ENCODE assay signal across 8 cellular contexts in genomic region chr14:21894003-21894897, GRCh38.
DNase-seq lines count a peak whose midpoint lies in the region; ATAC-seq and TF ChIP-seq lines count a peak whose summit lies in the region.

No MANE protein-coding gene starts in this region.

- peak overlapping the region; percentile 68 for H2AFZ ChIP-seq in neural progenitor cell (replicated peaks)

- DNase-seq in GM12865 (ENCODE audit: low read depth) = peak; percentile 9
- peak; percentile 56 for DNase-seq in SK-MEL-5 (ENCODE audit: low read depth, low spot score)
- DNase-seq in activated naive CD8-positive, alpha-beta T cell treated with anti-CD3 and anti-CD28 coated beads, Interleukin-2, amount 10 ng/mL, durations not matched to agents 7 days and 5 days = peak; percentile 54
- DNase-seq in neural progenitor cell (ENCODE audit: low spot score) = peak; percentile 52
- no peak for DNase-seq in DMS79 (lab: John Stamatoyannopoulos, UW)
- DNase-seq in NK-92 (lab: John Stamatoyannopoulos, UW; ENCODE audit: unreplicated experiment) = no peak
- no peak for DNase-seq in NCI-H1092 treated with DMSO at 0.1 percent for 48 hours (lab: John Stamatoyannopoulos, UW)

- no peaks in the 10 kb centered on the region for H3K9me3 Mint-ChIP-seq in activated naive CD8-positive, alpha-beta T cell treated with anti-CD3 and anti-CD28 coated beads, Interleukin-2, amount 10 ng/mL, durations not matched to agents 7 days and 5 days
- no peaks in the 10 kb centered on the region for H3K9me3 Mint-ChIP-seq in neural progenitor cell

- H3K9ac ChIP-seq in neural progenitor cell = no peak overlapping the region

- peak overlapping the region; percentile 93 for H3K27ac Mint-ChIP-seq in activated naive CD8-positive, alpha-beta T cell treated with anti-CD3 and anti-CD28 coated beads, Interleukin-2, amount 10 ng/mL, durations not matched to agents 7 days and 5 days
- no peak overlapping the region for H3K27ac Mint-ChIP-seq in neural progenitor cell

- H3K4me1 Mint-ChIP-seq in activated naive CD8-positive, alpha-beta T cell treated with anti-CD3 and anti-CD28 coated beads, Interleukin-2, amount 10 ng/mL, durations not matched to agents 7 days and 5 days = peaks cover 9% of the 10 kb centered on the region
- H3K4me1 Mint-ChIP-seq in neural progenitor cell = no peaks in the 10 kb centered on the region

- in situ Hi-C loops in SK-MEL-5 (cut with HindIII; ENCODE audit: low pct_unique_long_range_greater_than_20kb, low sequenced_read_pairs) = no loop called here

- POLR2A ChIA-PET in activated naive CD8-positive, alpha-beta T cell treated with anti-CD3 and anti-CD28 coated beads, Interleukin-2, amount 10 ng/mL, durations not matched to agents 7 days and 5 days (lab: Charles Lee) = interaction anchor here (0.7 kb wide), 1 partner anchor 29 kb away, joined by 3 read pairs; no protein-coding TSS in a partner anchor

- no peaks in the 10 kb centered on the region for H3K9me3 ChIP-seq in neural progenitor cell (ENCODE audit: low read depth)

- H3K27ac ChIP-seq in neural progenitor cell = no peak overlapping the region

- H3K4me3 Mint-ChIP-seq in activated naive CD8-positive, alpha-beta T cell treated with anti-CD3 and anti-CD28 coated beads, Interleukin-2, amount 10 ng/mL, durations not matched to agents 7 days and 5 days = peak overlapping the region; percentile 82
- H3K4me3 Mint-ChIP-seq in neural progenitor cell = no peak overlapping the region

- no peaks in the 10 kb centered on the region for H3K36me3 ChIP-seq in neural progenitor cell

- H3K4me2 ChIP-seq in neural progenitor cell = no peak overlapping the region

- no peaks in the 10 kb centered on the region for H4K20me1 ChIP-seq in neural progenitor cell (ENCODE audit: low read depth)

- peak; percentile 36 for TF ChIP-seq CTCF in GM12865 (IDR thresholded peaks at IDR 0.05; ENCODE audit: insufficient read depth, low read depth, low read length, missing control alignments)
- peak; percentile 70 for TF ChIP-seq CTCF in neural progenitor cell (IDR thresholded peaks at IDR 0.05)

- no peaks in the 10 kb centered on the region for H3F3A ChIP-seq in neural progenitor cell (ENCODE audit: low read depth)

- H3K79me2 ChIP-seq in neural progenitor cell (ENCODE audit: low read depth) = no peaks in the 10 kb centered on the region

- no peaks in the 10 kb centered on the region for H3K27me3 ChIP-seq in neural progenitor cell

- no peaks in the 10 kb centered on the region for H3K27me3 Mint-ChIP-seq in activated naive CD8-positive, alpha-beta T cell treated with anti-CD3 and anti-CD28 coated beads, Interleukin-2, amount 10 ng/mL, durations not matched to agents 7 days and 5 days
- no peaks in the 10 kb centered on the region for H3K27me3 Mint-ChIP-seq in neural progenitor cell (ENCODE audit: insufficient read depth, low read depth)

- peak; percentile 88 for ATAC-seq in activated naive CD8-positive, alpha-beta T cell treated with anti-CD3 and anti-CD28 coated beads, Interleukin-2, amount 10 ng/mL, durations not matched to agents 7 days and 5 days (ENCODE audit: low read depth)
- ATAC-seq in GM19324 (IDR thresholded peaks at IDR 0.05; ENCODE audit: low FRiP score, unreplicated experiment) = no peak

- H3K4me3 ChIP-seq in GM12865 (ENCODE audit: low read depth, low read length) (no peak overlapping the region), neural progenitor cell (no peak overlapping the region)

- peaks cover 2% of the 10 kb centered on the region for H3K36me3 Mint-ChIP-seq in activated naive CD8-positive, alpha-beta T cell treated with anti-CD3 and anti-CD28 coated beads, Interleukin-2, amount 10 ng/mL, durations not matched to agents 7 days and 5 days
- no peaks in the 10 kb centered on the region for H3K36me3 Mint-ChIP-seq in neural progenitor cell

- H3K4me1 ChIP-seq in neural progenitor cell = no peaks in the 10 kb centered on the region

Comparison
In these comparisons a context has a peak if more than half of its experiments do, and no peak if none do; other contexts are left out.
1. DNase-seq: peak in GM12865 (single experiment), SK-MEL-5 (single experiment), activated naive CD8-positive, alpha-beta T cell treated with anti-CD3 and anti-CD28 coated beads, Interleukin-2, amount 10 ng/mL, durations not matched to agents 7 days and 5 days (single experiment) and neural progenitor cell (single experiment); none in DMS79 (single experiment), NK-92 (single experiment) and NCI-H1092 treated with DMSO at 0.1 percent for 48 hours (single experiment).